In genomic region chr17:67562036-67562435, GRCh38 we compare ENCODE assay signal across 28 cellular contexts.
"Had no signal": no experiment of that assay in that cellular context is flagged by ENCODE, and none has a peak within 500 bp of the region (broad histone marks: within the 10 kb centered on the region; RNA-seq: fewer than 3 reads in every experiment).

No MANE protein-coding gene starts in this region.

- H3K4me1 ChIP-seq: left lung, lower lobe of right lung, prostate gland, transverse colon had no signal

- H3K4me1 Mint-ChIP-seq: activated naive CD4-positive, alpha-beta T cell treated with anti-CD3 and anti-CD28 coated beads, Interleukin-2, amount 10 ng/mL, durations not matched to agents 7 days and 5 days; stimulated activated naive B cell treated with anti-CD40 and anti-IgM and Interleukin-4, amounts not matched to agents 10 μg/mL and 1 μg/mL and 100 μg/mL, for 72 hours had no signal

- H3K27ac ChIP-seq: epithelial cell of prostate, esophagus squamous epithelium, heart right ventricle, left lung, lower lobe of right lung, pancreas, prostate gland, transverse colon, VCaP had no signal

- H3K27ac Mint-ChIP-seq: activated CD4-positive, alpha-beta memory T cell treated with anti-CD3 and anti-CD28 coated beads for 36 hours; activated naive CD4-positive, alpha-beta T cell treated with anti-CD3 and anti-CD28 coated beads, Interleukin-2, amount 10 ng/mL, durations not matched to agents 7 days and 5 days; activated T-helper 1 cell treated with anti-CD3 and anti-CD28 coated beads, Interleukin-12 subunit alpha, Interleukin-12 subunit beta, Interleukin-2, Interleukin-4 antibody, amounts not matched to agents 30 ng/mL and 10 ng/mL and 1 ng/mL, durations not matched to agents 14 hours and 24 hours and 36 hours; dendritic cell treated with granulocyte-macrophage colony-stimulating factor and Interleukin-4, amounts not matched to agents 40 ng/mL and 50 ng/mL, for 4 days; stimulated activated naive B cell treated with anti-CD40 and anti-IgM and Interleukin-4, amounts not matched to agents 10 μg/mL and 1 μg/mL and 100 μg/mL, for 72 hours; T-helper 2 cell treated with Interferon-gamma antibody and Interleukin-4, amounts not matched to agents 5 μg/mL and 100 μg/mL, for 36 hours had no signal

- H3K4me3 ChIP-seq: esophagus squamous epithelium, heart right ventricle, left lung, lower lobe of right lung, pancreas, prostate gland, transverse colon had no signal

- ATAC-seq: activated CD4-positive, CD25-positive, alpha-beta regulatory T cell treated with anti-CD3 and anti-CD28 coated beads, Interleukin-2, amount 50 U/mL, for 24 hours; heart right ventricle; left lung; lower lobe of right lung; pancreas; stimulated activated naive B cell treated with anti-CD40 and anti-IgM and Interleukin-4, amounts not matched to agents 10 μg/mL and 1 μg/mL and 100 μg/mL, for 72 hours; T-cell had no signal

- H3K9me3 Mint-ChIP-seq: activated naive CD4-positive, alpha-beta T cell treated with anti-CD3 and anti-CD28 coated beads, Interleukin-2, amount 10 ng/mL, durations not matched to agents 7 days and 5 days; activated T-helper 1 cell treated with anti-CD3 and anti-CD28 coated beads, Interleukin-12 subunit alpha, Interleukin-12 subunit beta, Interleukin-2, Interleukin-4 antibody, amounts not matched to agents 30 ng/mL and 10 ng/mL and 1 ng/mL, durations not matched to agents 14 hours and 24 hours and 36 hours; dendritic cell treated with granulocyte-macrophage colony-stimulating factor and Interleukin-4, amounts not matched to agents 40 ng/mL and 50 ng/mL, for 4 days; T-cell; T-helper 2 cell treated with Interferon-gamma antibody and Interleukin-4, amounts not matched to agents 5 μg/mL and 100 μg/mL, for 36 hours had no signal

- H3K27me3 Mint-ChIP-seq: activated CD4-positive, alpha-beta memory T cell treated with anti-CD3 and anti-CD28 coated beads for 36 hours; activated naive CD4-positive, alpha-beta T cell treated with anti-CD3 and anti-CD28 coated beads, Interleukin-2, amount 10 ng/mL, durations not matched to agents 7 days and 5 days; dendritic cell treated with granulocyte-macrophage colony-stimulating factor and Interleukin-4, amounts not matched to agents 40 ng/mL and 50 ng/mL, for 4 days; stimulated activated naive B cell treated with anti-CD40 and anti-IgM and Interleukin-4, amounts not matched to agents 10 μg/mL and 1 μg/mL and 100 μg/mL, for 72 hours; T-cell had no signal

- H3K4me3 Mint-ChIP-seq: activated CD4-positive, alpha-beta memory T cell treated with anti-CD3 and anti-CD28 coated beads for 36 hours; activated naive CD4-positive, alpha-beta T cell treated with anti-CD3 and anti-CD28 coated beads, Interleukin-2, amount 10 ng/mL, durations not matched to agents 7 days and 5 days; activated T-helper 1 cell treated with anti-CD3 and anti-CD28 coated beads, Interleukin-12 subunit alpha, Interleukin-12 subunit beta, Interleukin-2, Interleukin-4 antibody, amounts not matched to agents 30 ng/mL and 10 ng/mL and 1 ng/mL, durations not matched to agents 14 hours and 24 hours and 36 hours; dendritic cell treated with granulocyte-macrophage colony-stimulating factor and Interleukin-4, amounts not matched to agents 40 ng/mL and 50 ng/mL, for 4 days; stimulated activated naive B cell treated with anti-CD40 and anti-IgM and Interleukin-4, amounts not matched to agents 10 μg/mL and 1 μg/mL and 100 μg/mL, for 72 hours; T-cell; T-helper 2 cell treated with Interferon-gamma antibody and Interleukin-4, amounts not matched to agents 5 μg/mL and 100 μg/mL, for 36 hours had no signal

- H3K36me3 ChIP-seq: left lung, lower lobe of right lung, pancreas, prostate gland, transverse colon had no signal

- DNase-seq: activated CD4-positive, alpha-beta memory T cell treated with anti-CD3 and anti-CD28 coated beads for 36 hours; activated CD4-positive, alpha-beta T cell treated with anti-CD3 and anti-CD28 coated beads for 48 hours; activated CD8-positive, alpha-beta memory T cell treated with anti-CD3 and anti-CD28 coated beads, Interleukin-2, amount 50 U/mL, for 4 hours; activated gamma-delta T cell; activated naive CD4-positive, alpha-beta T cell treated with anti-CD3 and anti-CD28 coated beads, Interleukin-2, amount 10 ng/mL, durations not matched to agents 7 days and 5 days; activated T-cell treated with anti-CD3 and anti-CD28 coated beads, Interleukin-2, amount 50 U/mL, for 1 hour; caudate nucleus; esophagus squamous epithelium; foreskin melanocyte; heart right ventricle; left lung; lower lobe of right lung; mesenchymal stem cell; nucleus accumbens; pancreas; retina; stimulated activated CD4-positive, alpha-beta T cell treated with anti-CD3 and anti-CD28 coated beads, Interleukin-15, amount 100 ng/mL, for 24 hours; stimulated activated CD4-positive, alpha-beta T cell treated with anti-CD3 and anti-CD28 coated beads, Interleukin-2, amount 100 ng/mL, for 24 hours; stimulated activated naive B cell treated with anti-CD40 and anti-IgM and Interleukin-4, amounts not matched to agents 10 μg/mL and 1 μg/mL and 100 μg/mL, for 72 hours; T-cell; transverse colon had no signal

- H3K27me3 ChIP-seq: esophagus squamous epithelium, heart right ventricle, left lung, pancreas, transverse colon had no signal

- H3K9me3 ChIP-seq: left lung, lower lobe of right lung, pancreas, prostate gland, transverse colon had no signal
